ENCODE assay signal across 1 cellular context in the genomic region with DNA sequence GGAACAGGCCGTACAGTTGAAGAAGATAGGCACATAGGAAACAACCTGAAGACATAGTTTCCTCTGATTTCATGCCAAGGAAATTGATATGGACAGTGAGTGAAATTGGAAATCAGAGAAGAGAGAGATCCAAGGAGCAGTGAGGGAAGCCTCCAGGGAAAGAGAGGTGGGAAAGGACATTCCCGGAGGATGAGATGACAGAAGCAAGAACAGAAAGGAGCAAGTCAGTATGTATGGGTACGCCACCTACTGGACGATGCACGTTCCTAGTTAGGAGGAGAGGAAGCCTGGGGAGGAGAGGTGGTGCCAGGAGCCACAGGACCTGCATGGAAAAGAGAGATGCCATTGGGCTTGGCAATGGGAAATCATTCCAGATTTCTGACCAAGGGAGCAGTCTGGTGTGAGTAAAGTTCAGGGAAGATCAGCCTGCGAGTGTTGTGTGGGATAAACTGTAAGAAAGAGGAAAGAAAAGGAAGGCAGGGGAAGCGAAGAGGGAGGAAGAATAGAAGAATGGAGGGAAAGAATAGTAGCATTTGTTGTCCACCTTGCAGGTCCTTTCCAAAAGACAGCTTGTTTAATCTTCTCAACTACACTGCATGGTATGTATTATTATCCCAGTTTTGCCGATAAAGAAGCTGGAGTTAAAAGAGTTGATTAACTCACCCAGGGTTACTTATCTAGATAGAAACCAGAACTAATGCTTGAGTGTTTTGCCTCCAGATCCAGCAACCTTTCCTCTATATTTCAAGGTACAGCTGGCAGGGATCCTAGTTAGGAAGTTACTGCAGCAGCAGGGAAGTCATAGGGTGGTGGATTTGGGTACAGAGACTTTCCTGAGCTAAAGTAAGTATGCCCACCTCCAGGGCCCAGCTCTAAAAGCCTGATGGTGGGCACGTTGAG.
TF ChIP-seq lines count a peak whose summit lies in the region.

No MANE protein-coding gene starts in this region.

TF ChIP-seq in K562, 482 proteins besides CTCF, POLR2A, EP300 and RAD21 (continued from another document and continues in another):
- no peak for TF ChIP-seq ATF3 (IDR thresholded peaks at IDR 0.05)
- TF ChIP-seq ATF3 (CRISPR knock-in tag; conservative IDR thresholded peaks at IDR 0.05), result no peak
- no peak for TF ChIP-seq ZBED1 (IDR thresholded peaks at IDR 0.05)
- TF ChIP-seq ZSCAN29 (IDR thresholded peaks at IDR 0.05), result no peak
- TF ChIP-seq FOXK1 (CRISPR knock-in tag; IDR thresholded peaks at IDR 0.05; ENCODE audit: borderline replicate concordance), result no peak
- no peak for TF ChIP-seq ZNF184 (CRISPR knock-in tag; IDR thresholded peaks at IDR 0.05)
- TF ChIP-seq SP2 (IDR thresholded peaks at IDR 0.05; ENCODE audit: extremely low read depth, low read depth, low read length, poor library complexity, severe bottlenecking), result no peak
- no peak for TF ChIP-seq CREB3 (tag; conservative IDR thresholded peaks at IDR 0.05; ENCODE audit: low read depth)
- TF ChIP-seq SMARCC2 (IDR thresholded peaks at IDR 0.05; ENCODE audit: low read depth), result no peak
- TF ChIP-seq BMI1 (IDR thresholded peaks at IDR 0.05; ENCODE audit: low read length), result no peak
- no peak for TF ChIP-seq ZBTB11 (CRISPR knock-in tag; IDR thresholded peaks at IDR 0.05)
- TF ChIP-seq ZNF764 (CRISPR knock-in tag; IDR thresholded peaks at IDR 0.05; ENCODE audit: low read depth), result no peak
- TF ChIP-seq, protein P1, sequence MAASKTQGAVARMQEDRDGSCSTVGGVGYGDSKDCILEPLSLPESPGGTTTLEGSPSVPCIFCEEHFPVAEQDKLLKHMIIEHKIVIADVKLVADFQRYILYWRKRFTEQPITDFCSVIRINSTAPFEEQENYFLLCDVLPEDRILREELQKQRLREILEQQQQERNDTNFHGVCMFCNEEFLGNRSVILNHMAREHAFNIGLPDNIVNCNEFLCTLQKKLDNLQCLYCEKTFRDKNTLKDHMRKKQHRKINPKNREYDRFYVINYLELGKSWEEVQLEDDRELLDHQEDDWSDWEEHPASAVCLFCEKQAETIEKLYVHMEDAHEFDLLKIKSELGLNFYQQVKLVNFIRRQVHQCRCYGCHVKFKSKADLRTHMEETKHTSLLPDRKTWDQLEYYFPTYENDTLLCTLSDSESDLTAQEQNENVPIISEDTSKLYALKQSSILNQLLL (CRISPR knock-in tag; IDR thresholded peaks at IDR 0.05; ENCODE audit: borderline replicate concordance), result no peak
- no peak for TF ChIP-seq DMBX1 (CRISPR knock-in tag; IDR thresholded peaks at IDR 0.05; ENCODE audit: borderline replicate concordance)
- no peak for TF ChIP-seq SIN3B (IDR thresholded peaks at IDR 0.05; ENCODE audit: low read depth)
- peak; percentile 12; the same call in 1 of the 2 replicates for TF ChIP-seq JUND (IDR thresholded peaks at IDR 0.05; ENCODE audit: borderline replicate concordance, low read depth, low read length)
- peak; percentile 51; the same call in 1 of the 3 replicates for TF ChIP-seq JUND (tag; IDR thresholded peaks at IDR 0.05; ENCODE audit: borderline replicate concordance, low read depth, low read length)
- no peak for TF ChIP-seq PTRF (tag; IDR thresholded peaks at IDR 0.05)
- no peak for TF ChIP-seq KLF10 (CRISPR knock-in tag; IDR thresholded peaks at IDR 0.05)
- no peak for TF ChIP-seq SUPT5H (IDR thresholded peaks at IDR 0.05)
- TF ChIP-seq U2AF1 (optimal IDR thresholded peaks at IDR 0.05; ENCODE audit: low read depth, low read length), result no peak
- TF ChIP-seq, protein P2, sequence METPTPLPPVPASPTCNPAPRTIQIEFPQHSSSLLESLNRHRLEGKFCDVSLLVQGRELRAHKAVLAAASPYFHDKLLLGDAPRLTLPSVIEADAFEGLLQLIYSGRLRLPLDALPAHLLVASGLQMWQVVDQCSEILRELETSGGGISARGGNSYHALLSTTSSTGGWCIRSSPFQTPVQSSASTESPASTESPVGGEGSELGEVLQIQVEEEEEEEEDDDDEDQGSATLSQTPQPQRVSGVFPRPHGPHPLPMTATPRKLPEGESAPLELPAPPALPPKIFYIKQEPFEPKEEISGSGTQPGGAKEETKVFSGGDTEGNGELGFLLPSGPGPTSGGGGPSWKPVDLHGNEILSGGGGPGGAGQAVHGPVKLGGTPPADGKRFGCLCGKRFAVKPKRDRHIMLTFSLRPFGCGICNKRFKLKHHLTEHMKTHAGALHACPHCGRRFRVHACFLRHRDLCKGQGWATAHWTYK (CRISPR knock-in tag; IDR thresholded peaks at IDR 0.05), result no peak
- TF ChIP-seq, protein P3, sequence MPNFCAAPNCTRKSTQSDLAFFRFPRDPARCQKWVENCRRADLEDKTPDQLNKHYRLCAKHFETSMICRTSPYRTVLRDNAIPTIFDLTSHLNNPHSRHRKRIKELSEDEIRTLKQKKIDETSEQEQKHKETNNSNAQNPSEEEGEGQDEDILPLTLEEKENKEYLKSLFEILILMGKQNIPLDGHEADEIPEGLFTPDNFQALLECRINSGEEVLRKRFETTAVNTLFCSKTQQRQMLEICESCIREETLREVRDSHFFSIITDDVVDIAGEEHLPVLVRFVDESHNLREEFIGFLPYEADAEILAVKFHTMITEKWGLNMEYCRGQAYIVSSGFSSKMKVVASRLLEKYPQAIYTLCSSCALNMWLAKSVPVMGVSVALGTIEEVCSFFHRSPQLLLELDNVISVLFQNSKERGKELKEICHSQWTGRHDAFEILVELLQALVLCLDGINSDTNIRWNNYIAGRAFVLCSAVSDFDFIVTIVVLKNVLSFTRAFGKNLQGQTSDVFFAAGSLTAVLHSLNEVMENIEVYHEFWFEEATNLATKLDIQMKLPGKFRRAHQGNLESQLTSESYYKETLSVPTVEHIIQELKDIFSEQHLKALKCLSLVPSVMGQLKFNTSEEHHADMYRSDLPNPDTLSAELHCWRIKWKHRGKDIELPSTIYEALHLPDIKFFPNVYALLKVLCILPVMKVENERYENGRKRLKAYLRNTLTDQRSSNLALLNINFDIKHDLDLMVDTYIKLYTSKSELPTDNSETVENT (CRISPR knock-in tag; IDR thresholded peaks at IDR 0.05), result no peak; the same call in 1 of the 2 replicates
- no peak for TF ChIP-seq ZNF253 (CRISPR knock-in tag; conservative IDR thresholded peaks at IDR 0.05)
- no peak for TF ChIP-seq ZNF75A (CRISPR knock-in tag; IDR thresholded peaks at IDR 0.05)
- TF ChIP-seq FOXJ3 (CRISPR knock-in tag; IDR thresholded peaks at IDR 0.05), result no peak
- TF ChIP-seq SPI1 (IDR thresholded peaks at IDR 0.05; ENCODE audit: borderline replicate concordance, low read depth, low read length), result peak; percentile 70
- TF ChIP-seq PPARD (CRISPR knock-in tag; IDR thresholded peaks at IDR 0.05), result no peak
- no peak for TF ChIP-seq AFF4 (CRISPR knock-in tag; IDR thresholded peaks at IDR 0.05)
- TF ChIP-seq ADNP (tag; IDR thresholded peaks at IDR 0.05), result no peak
- peak; percentile 51 to 82; a peak in 3 of 4 replicates for TF ChIP-seq ARNT (IDR thresholded peaks at IDR 0.05)
- TF ChIP-seq PATZ1 (CRISPR knock-in tag; IDR thresholded peaks at IDR 0.05; ENCODE audit: borderline replicate concordance), result no peak
- peak; percentile 27; the same call in 1 of the 2 replicates for TF ChIP-seq NFIC (IDR thresholded peaks at IDR 0.05)
- no peak for TF ChIP-seq KHSRP (IDR thresholded peaks at IDR 0.05)
- TF ChIP-seq ZNF395 (CRISPR knock-in tag; IDR thresholded peaks at IDR 0.05), result no peak
- TF ChIP-seq MEF2A (IDR thresholded peaks at IDR 0.05; ENCODE audit: control insufficient read depth, low read depth, low read length), result no peak
